27 cellular contexts compared by ENCODE assay signal in the genomic region with DNA sequence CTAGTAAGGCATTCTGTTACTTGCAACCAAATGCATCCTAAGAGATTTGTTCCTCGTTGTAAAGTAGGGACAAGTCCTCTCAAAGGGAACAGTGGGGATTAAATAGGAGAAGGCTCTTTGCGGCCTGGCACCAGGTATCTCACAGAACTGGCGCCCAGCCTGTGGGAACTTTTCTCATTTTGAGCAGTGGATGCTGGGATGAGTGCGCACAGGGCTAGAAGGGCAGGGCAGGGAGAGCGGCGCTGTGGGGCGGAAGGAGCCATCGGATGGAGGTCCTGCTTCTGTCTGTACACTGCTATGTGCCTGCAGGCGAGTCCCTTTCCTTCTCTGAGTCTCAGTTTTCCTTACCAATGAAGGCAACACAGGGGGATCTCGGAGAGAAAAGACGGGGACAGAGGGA. TPM values are rescaled to one million over a fixed set of nuclear protein-coding genes. Genes with fewer than 3 reads are reported as not detected.
"Had no signal": no experiment of that assay in that cellular context is flagged by ENCODE, and none has a peak within 500 bp of the region (broad histone marks: within the 10 kb centered on the region; RNA-seq: fewer than 3 reads in every experiment).

No MANE protein-coding gene starts in this region.

- H3K9me3 Mint-ChIP-seq: effector memory CD8-positive, alpha-beta T cell; nephron; stimulated activated naive CD8-positive, alpha-beta T cell treated with anti-CD3 and anti-CD28 coated beads, Interleukin-15, Interleukin-2, amounts not matched to agents 100 ng/mL and 50 ng/mL, for 24 hours had no signal

- H3K27ac ChIP-seq: gastrocnemius medialis, left lung, ovary, psoas muscle, skin epidermis, transverse colon, upper lobe of right lung, uterus had no signal

- H3K4me1 ChIP-seq: gastrocnemius medialis, left lung, psoas muscle, transverse colon, upper lobe of right lung, uterus had no signal

- H3K4me1 Mint-ChIP-seq: stimulated activated naive B cell treated with anti-CD40 and anti-IgM and Interleukin-4, amounts not matched to agents 10 μg/mL and 1 μg/mL and 100 μg/mL, for 72 hours had no signal

- DNase-seq: cortex of kidney; effector memory CD8-positive, alpha-beta T cell; foreskin fibroblast; gastrocnemius medialis; head of caudate nucleus; hippocampal formation; left cardiac atrium; left lung; mammary epithelial cell; mesendoderm; midbrain; naive thymus-derived CD4-positive, alpha-beta T cell; occipital lobe; ovary; right cardiac atrium; stimulated activated CD4-positive, alpha-beta T cell treated with anti-CD3 and anti-CD28 coated beads, Interleukin-15, amount 100 ng/mL, for 24 hours; stimulated activated CD4-positive, alpha-beta T cell treated with anti-CD3 and anti-CD28 coated beads, Interleukin-2, amount 100 ng/mL, for 48 hours; stimulated activated naive B cell treated with anti-CD40 and anti-IgM and Interleukin-4, amounts not matched to agents 10 μg/mL and 1 μg/mL and 100 μg/mL, for 72 hours; transverse colon; upper lobe of right lung; uterus had no signal

- H3K27ac Mint-ChIP-seq: effector memory CD8-positive, alpha-beta T cell; nephron; stimulated activated naive B cell treated with anti-CD40 and anti-IgM and Interleukin-4, amounts not matched to agents 10 μg/mL and 1 μg/mL and 100 μg/mL, for 72 hours; stimulated activated naive CD8-positive, alpha-beta T cell treated with anti-CD3 and anti-CD28 coated beads, Interleukin-15, Interleukin-2, amounts not matched to agents 100 ng/mL and 50 ng/mL, for 24 hours had no signal

- H3K27me3 Mint-ChIP-seq: stimulated activated naive CD8-positive, alpha-beta T cell treated with anti-CD3 and anti-CD28 coated beads, Interleukin-15, Interleukin-2, amounts not matched to agents 100 ng/mL and 50 ng/mL, for 24 hours had no signal

- H3K36me3 ChIP-seq: gastrocnemius medialis, left lung, ovary, transverse colon, upper lobe of right lung, uterus had no signal

- H3K4me3 Mint-ChIP-seq: effector memory CD8-positive, alpha-beta T cell; naive thymus-derived CD4-positive, alpha-beta T cell; nephron; stimulated activated naive B cell treated with anti-CD40 and anti-IgM and Interleukin-4, amounts not matched to agents 10 μg/mL and 1 μg/mL and 100 μg/mL, for 72 hours; stimulated activated naive CD8-positive, alpha-beta T cell treated with anti-CD3 and anti-CD28 coated beads, Interleukin-15, Interleukin-2, amounts not matched to agents 100 ng/mL and 50 ng/mL, for 24 hours had no signal

- H3K36me3 Mint-ChIP-seq: stimulated activated naive B cell treated with anti-CD40 and anti-IgM and Interleukin-4, amounts not matched to agents 10 μg/mL and 1 μg/mL and 100 μg/mL, for 72 hours had no signal

- H3K27me3 ChIP-seq: ovary, transverse colon, upper lobe of right lung, uterus had no signal

- ATAC-seq: effector memory CD8-positive, alpha-beta T cell; gastrocnemius medialis; left cardiac atrium; left lung; naive thymus-derived CD4-positive, alpha-beta T cell; psoas muscle; right cardiac atrium; stimulated activated naive B cell treated with anti-CD40 and anti-IgM and Interleukin-4, amounts not matched to agents 10 μg/mL and 1 μg/mL and 100 μg/mL, for 72 hours; upper lobe of right lung had no signal

- H3K4me3 ChIP-seq: gastrocnemius medialis, left lung, ovary, psoas muscle, skin epidermis, transverse colon, upper lobe of right lung, uterus had no signal

- H3K9me3 ChIP-seq: gastrocnemius medialis, left lung, ovary, psoas muscle, transverse colon, upper lobe of right lung, uterus had no signal

RNA-seq across cellular contexts. Expression of a gene that starts 50.6 kb away (rescaled TPM):
- total RNA-seq: dermis microvascular lymphatic vessel endothelial cell, gastrocnemius medialis, glomerular endothelial cell, left cardiac atrium, psoas muscle, right cardiac atrium, transverse colon had no signal
- polyA plus RNA-seq: ovary, right cardiac atrium had no signal
